ENCODE assay signal across 14 cellular contexts in the genomic region with DNA sequence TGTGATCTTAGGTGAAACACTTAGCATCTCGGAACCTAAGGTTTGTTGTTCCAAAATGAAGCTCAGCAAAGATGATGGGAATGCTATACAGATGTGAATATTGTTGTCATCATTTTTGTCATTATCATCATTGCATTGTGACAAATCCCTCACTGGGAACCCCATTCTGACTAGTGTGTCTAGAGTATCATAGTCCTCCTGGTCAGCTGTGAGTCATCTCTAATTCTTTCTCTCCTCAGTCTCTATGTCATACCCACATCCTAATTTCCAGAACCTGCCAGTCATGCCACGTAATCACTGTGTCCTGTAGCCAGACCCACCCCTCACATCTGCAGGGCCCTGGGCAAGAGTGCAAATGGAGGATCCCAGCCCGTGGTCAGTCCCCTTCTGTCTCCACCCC.
DNase-seq lines count a peak whose midpoint lies in the region.
"Had no signal": no experiment of that assay in that cellular context is flagged by ENCODE, and none has a peak within 500 bp of the region (broad histone marks: within the 10 kb centered on the region; RNA-seq: fewer than 3 reads in every experiment).

No MANE protein-coding gene starts in this region.

- DNase-seq in A172 (ENCODE audit: low spot score) (peak; percentile 36), ELR (ENCODE audit: low read depth) (peak; percentile 15), RKO (ENCODE audit: low spot score) (peak; percentile 33), fibroblast of peridontal ligament (ENCODE audit: extremely low read depth) (peak; percentile 6), DMS114 treated with DMSO at 0.1 percent for 48 hours (lab: John Stamatoyannopoulos, UW; ENCODE audit: unreplicated experiment) (no peak), NCI-H2029 treated with DMSO at 0.1 percent for 48 hours (lab: John Stamatoyannopoulos, UW) (no peak)
- DNase-seq in activated CD4-positive, CD25-positive, alpha-beta regulatory T cell (lab: John Stamatoyannopoulos, UW) = no peak
- DNase-seq in activated naive CD4-positive, alpha-beta T cell treated with anti-CD3 and anti-CD28 coated beads, Interleukin-2, amount 50 U/mL, for 16 hours = no peak
- DNase-seq: CD4-positive, alpha-beta T cell; DND-41; NCI-H1092 treated with DMSO at 0.1 percent for 48 hours; NCI-H187; NCI-H446; SHP77 treated with DMSO at 0.1 percent for 48 hours had no signal

Comparison
In these comparisons a context has a peak if more than half of its experiments do, and no peak if none do; other contexts are left out.
1. DNase-seq: peak in A172 (single experiment), ELR (single experiment), RKO (single experiment) and fibroblast of peridontal ligament (single experiment); none in activated CD4-positive, CD25-positive, alpha-beta regulatory T cell (0 of 4), activated naive CD4-positive, alpha-beta T cell treated with anti-CD3 and anti-CD28 coated beads, Interleukin-2, amount 50 U/mL, for 16 hours (single experiment), DMS114 treated with DMSO at 0.1 percent for 48 hours (single experiment) and NCI-H2029 treated with DMSO at 0.1 percent for 48 hours (single experiment).